8 cellular contexts compared by ENCODE assay signal in the genomic region with DNA sequence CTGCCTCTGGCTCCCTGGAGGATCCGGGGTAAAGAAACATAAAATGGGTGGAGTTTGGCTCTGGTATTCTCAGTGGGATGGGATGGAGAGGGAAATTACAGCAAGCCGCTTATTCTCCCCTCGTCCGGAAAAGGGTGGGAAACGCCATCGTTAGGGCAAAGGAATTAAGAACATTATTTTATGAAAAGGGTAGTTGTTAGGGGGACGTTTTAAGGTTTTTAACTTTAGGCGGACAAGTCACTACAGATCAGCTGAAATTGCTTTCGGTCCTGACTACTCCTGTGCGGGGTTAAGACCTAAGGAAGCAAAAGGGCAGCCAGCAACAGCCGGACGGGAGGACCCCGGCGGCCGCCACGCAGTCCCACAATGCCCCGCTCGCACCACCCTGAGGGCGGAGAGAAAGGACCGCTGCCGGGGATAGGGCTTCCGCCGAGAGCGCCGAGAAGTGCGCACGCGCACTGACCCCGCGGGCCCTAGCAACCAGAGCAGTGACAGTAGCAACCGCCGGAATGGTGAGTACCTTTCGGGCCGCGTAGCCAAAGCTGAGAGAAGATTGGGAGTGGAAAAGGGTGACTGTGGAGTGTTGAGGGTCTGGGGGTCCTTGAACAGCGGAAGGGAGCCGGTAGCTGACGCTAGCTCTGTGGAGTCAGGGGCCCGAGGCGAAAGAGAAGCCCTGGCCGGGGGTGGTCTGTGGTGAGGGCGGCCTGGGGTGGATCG.
DNase-seq lines count a peak whose midpoint lies in the region; ATAC-seq, FAIRE-seq and TF ChIP-seq lines count a peak whose summit lies in the region.

A gene with protein sequence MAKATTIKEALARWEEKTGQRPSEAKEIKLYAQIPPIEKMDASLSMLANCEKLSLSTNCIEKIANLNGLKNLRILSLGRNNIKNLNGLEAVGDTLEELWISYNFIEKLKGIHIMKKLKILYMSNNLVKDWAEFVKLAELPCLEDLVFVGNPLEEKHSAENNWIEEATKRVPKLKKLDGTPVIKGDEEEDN (plus strand): TSS at position 456 of the 717 bp plus-strand sequence. CDS start 54 bp downstream, at position 510.

- H3K36me3 Mint-ChIP-seq in central memory CD8-positive, alpha-beta T cell (ENCODE audit: insufficient read depth) = peaks cover 7% of the 10 kb centered on the region

- peak within 1 kb of the TSS; percentile 94 for H3K4me3 ChIP-seq in AG09309 (ENCODE audit: control insufficient read depth, low read depth, low read length)

- peak; percentile 71 for FAIRE-seq in islet of Langerhans (lab: Jason Lieb, UNC)

- DNase-seq in AG09309 (ENCODE audit: low read depth) = peak; percentile 51
- peak; percentile 93 for DNase-seq in NCI-H345 (lab: John Stamatoyannopoulos, UW)
- peak; percentile 80 to 85 (median 82) for DNase-seq in activated CD4-positive, CD25-positive, alpha-beta regulatory T cell (lab: John Stamatoyannopoulos, UW)
- DNase-seq in central memory CD8-positive, alpha-beta T cell (ENCODE audit: low spot score in 2 of 2) = peak; percentile 82
- peak; percentile 76 to 87 for DNase-seq in stimulated activated CD4-positive, alpha-beta T cell treated with anti-CD3 and anti-CD28 coated beads, Interleukin-12 subunit alpha, Interleukin-12 subunit beta, amount 100 ng/mL, for 24 hours (ENCODE audit: low read depth in 2 of 2)

- no peaks in the 10 kb centered on the region for H3K9me3 Mint-ChIP-seq in central memory CD8-positive, alpha-beta T cell

- peak within 1 kb of the TSS; percentile 93 for H3K4me3 Mint-ChIP-seq in central memory CD8-positive, alpha-beta T cell

- H3K4me1 Mint-ChIP-seq in central memory CD8-positive, alpha-beta T cell = peaks cover 15% of the 10 kb centered on the region

- no peaks in the 10 kb centered on the region for H3K27me3 Mint-ChIP-seq in central memory CD8-positive, alpha-beta T cell

- peak within 1 kb of the TSS; percentile 98 for H3K27ac Mint-ChIP-seq in central memory CD8-positive, alpha-beta T cell (ENCODE audit: low read depth)

- TF ChIP-seq CTCF in AG09309 (IDR thresholded peaks at IDR 0.05; ENCODE audit: control insufficient read depth, insufficient read depth, low read depth, low read length, missing control alignments) = no peak

- ATAC-seq in GM19025 (IDR thresholded peaks at IDR 0.05; ENCODE audit: low read depth, unreplicated experiment) = peak; percentile 95
- peak; percentile 95 for ATAC-seq in HG03280 (IDR thresholded peaks at IDR 0.05; ENCODE audit: unreplicated experiment)
- peak; percentile 98 for ATAC-seq in central memory CD8-positive, alpha-beta T cell (replicated peaks; ENCODE audit: extremely low read depth, poor library complexity, severe bottlenecking)

Comparison
In these comparisons a context has a peak if more than half of its experiments do, and no peak if none do; other contexts are left out.
1. Peak in every context shown above with its lines: DNase-seq, ATAC-seq and H3K4me3 ChIP-seq.